ENCODE assay signal across 8 cellular contexts in genomic region chr5:77926337-77926736, GRCh38.
"Had no signal": no experiment of that assay in that cellular context is flagged by ENCODE, and none has a peak within 500 bp of the region (broad histone marks: within the 10 kb centered on the region; RNA-seq: fewer than 3 reads in every experiment).

No MANE protein-coding gene starts in this region.

- H3K4me3 ChIP-seq: GM12878 had no signal

- DNase-seq: GDM1, GF-D8 had no signal

- FAIRE-seq: G401.6, GM12878, GM12891, GM12892, GM18507, GM19239 had no signal

- ATAC-seq: GM12878 had no signal
